In the genomic region with DNA sequence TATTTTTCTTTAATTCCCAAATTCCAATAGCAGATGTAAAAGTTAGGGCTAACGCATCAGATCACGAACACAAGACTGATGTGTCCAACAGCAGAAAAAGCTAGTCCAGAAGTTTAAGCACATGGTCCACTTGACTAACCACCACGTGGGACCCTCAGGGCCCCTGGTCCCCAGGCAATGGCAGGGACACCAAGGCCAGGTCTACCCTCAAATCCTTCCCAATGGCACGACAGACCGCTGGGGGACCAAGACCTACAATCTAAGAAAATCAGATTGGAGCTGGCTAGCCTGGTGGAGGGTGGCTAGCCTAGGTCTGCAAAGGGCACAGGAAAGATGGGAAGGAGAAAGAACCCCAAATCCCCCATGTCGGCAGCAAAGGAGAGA, we compare ENCODE assay signal across 9 cellular contexts. TPM values are rescaled to one million over a fixed set of nuclear protein-coding genes. Genes with fewer than 3 reads are reported as not detected.
DNase-seq lines count a peak whose midpoint lies in the region; ATAC-seq and TF ChIP-seq lines count a peak whose summit lies in the region.
"Had no signal": no experiment of that assay in that cellular context is flagged by ENCODE, and none has a peak within 500 bp of the region (broad histone marks: within the 10 kb centered on the region; RNA-seq: fewer than 3 reads in every experiment).

No MANE protein-coding gene starts in this region.

- H3K9me3 Mint-ChIP-seq in naive thymus-derived CD8-positive, alpha-beta T cell, result no peaks in the 10 kb centered on the region

- H3K36me3 ChIP-seq in KMS-11 (ENCODE audit: insufficient read depth), result no peaks in the 10 kb centered on the region; the same call in 1 of the 2 replicates

- peak overlapping the region; percentile 75 for H3K4me2 ChIP-seq in KMS-11

- H3K79me2 ChIP-seq in KMS-11 (ENCODE audit: insufficient read depth, low read depth), result peaks cover 50% of the 10 kb centered on the region

- H3K27ac ChIP-seq in KMS-11, result no peak overlapping the region

- peaks cover 28% of the 10 kb centered on the region for H3K27me3 ChIP-seq in KMS-11 (ENCODE audit: insufficient read depth, low read depth)

- DNase-seq in AG09309 (ENCODE audit: low read depth) (no peak), choroid plexus epithelial cell (ENCODE audit: low read depth) (no peak), AML-193 (lab: John Stamatoyannopoulos, UW) (no peak), GF-D8 (lab: John Stamatoyannopoulos, UW) (no peak)
- DNase-seq in naive thymus-derived CD8-positive, alpha-beta T cell, result no peak
- DNase-seq: NCI-H1092 treated with DMSO at 0.1 percent for 48 hours had no signal

- peaks cover 23 to 56% (median 46%) of the 10 kb centered on the region in 4 donors for H3K4me1 Mint-ChIP-seq in naive thymus-derived CD8-positive, alpha-beta T cell

- POLR2A ChIA-PET in naive thymus-derived CD8-positive, alpha-beta T cell (lab: Charles Lee), result interaction anchor here (1.1 to 12.7 kb wide), 7 partner anchors 13 to 130 kb away, joined by 3 to 170 read pairs (median 29); a partner anchor contains a TSS

- H3K36me3 Mint-ChIP-seq in naive thymus-derived CD8-positive, alpha-beta T cell, result peaks cover 0 to 16% (median 5%) of the 10 kb centered on the region in 3 donors

- H3K27ac Mint-ChIP-seq in naive thymus-derived CD8-positive, alpha-beta T cell, result peak overlapping the region in 9 of 10 donors; percentile 91 to 98 (median 94)

- no peak overlapping the region; the same call in 1 of the 2 replicates for H3K9ac ChIP-seq in KMS-11

- no peaks in the 10 kb centered on the region for H4K20me1 ChIP-seq in KMS-11 (ENCODE audit: insufficient read depth)

- TF ChIP-seq CTCF in AG09309 (IDR thresholded peaks at IDR 0.05; ENCODE audit: control insufficient read depth, insufficient read depth, low read depth, low read length, missing control alignments) (no peak), KMS-11 (conservative IDR thresholded peaks at IDR 0.05; ENCODE audit: low read depth, low read length) (no peak), choroid plexus epithelial cell (conservative IDR thresholded peaks at IDR 0.05; ENCODE audit: low read depth, low read length) (no peak)

- H3K4me3 ChIP-seq in AG09309 (ENCODE audit: control insufficient read depth, low read depth, low read length) (peak overlapping the region; percentile 72), KMS-11 (IDR thresholded peaks at IDR 0.05; ENCODE audit: insufficient read depth, low read depth, low read length) (no peak overlapping the region), choroid plexus epithelial cell (ENCODE audit: low read depth, low read length) (peak overlapping the region; percentile 72)

- no peak for ATAC-seq in naive thymus-derived CD8-positive, alpha-beta T cell
- ATAC-seq in GM21526 (IDR thresholded peaks at IDR 0.05; ENCODE audit: low FRiP score, unreplicated experiment) (no peak), GM21381 (IDR thresholded peaks at IDR 0.05; ENCODE audit: unreplicated experiment) (no peak)

- peaks cover 30% of the 10 kb centered on the region for H3K4me1 ChIP-seq in KMS-11 (ENCODE audit: low read depth, poor library complexity, severe bottlenecking)

- no peak overlapping the region for H2AFZ ChIP-seq in KMS-11 (ENCODE audit: low read depth)

- H3K4me3 Mint-ChIP-seq in naive thymus-derived CD8-positive, alpha-beta T cell, result peak overlapping the region; percentile 88 to 99 (median 95)

- H3K27me3 Mint-ChIP-seq in naive thymus-derived CD8-positive, alpha-beta T cell, result no peaks in the 10 kb centered on the region

RNA-seq across cellular contexts. Expression of a gene that starts 1.5 kb away (rescaled TPM):
- total RNA-seq in naive thymus-derived CD8-positive, alpha-beta T cell, result 100 to 1,000 TPM; 118 to 122 TPM
- 1 to 10 TPM in 2 of 3 donors, under 1 TPM in 1; 0.83 to 3.0 (median 1.0) TPM for polyA plus RNA-seq in naive thymus-derived CD8-positive, alpha-beta T cell

RNA-seq across cellular contexts. Expression of a gene that starts 13.4 kb away (rescaled TPM):
- total RNA-seq in naive thymus-derived CD8-positive, alpha-beta T cell, result 10 to 100 TPM; 16.9 to 17.5 TPM
- 10 to 100 TPM; 32.6 to 41.7 (median 33.0) TPM for polyA plus RNA-seq in naive thymus-derived CD8-positive, alpha-beta T cell

RNA-seq across cellular contexts. Expression of a gene that starts 19.0 kb away (rescaled TPM):
- 100 to 1,000 TPM; 117 to 118 TPM for total RNA-seq in naive thymus-derived CD8-positive, alpha-beta T cell
- polyA plus RNA-seq in naive thymus-derived CD8-positive, alpha-beta T cell, result 10 to 100 TPM; 34.8 to 42.4 (median 42.1) TPM

RNA-seq across cellular contexts. Expression of a gene that starts 27.7 kb away (rescaled TPM):
- not detected for total RNA-seq in naive thymus-derived CD8-positive, alpha-beta T cell
- polyA plus RNA-seq in naive thymus-derived CD8-positive, alpha-beta T cell, result not detected

RNA-seq across cellular contexts. Expression of a gene that starts 36.3 kb away (rescaled TPM):
- total RNA-seq in naive thymus-derived CD8-positive, alpha-beta T cell, result not detected
- polyA plus RNA-seq in naive thymus-derived CD8-positive, alpha-beta T cell, result not detected
